Comparison of ENCODE assay signal across 2 cellular contexts in the genomic region with DNA sequence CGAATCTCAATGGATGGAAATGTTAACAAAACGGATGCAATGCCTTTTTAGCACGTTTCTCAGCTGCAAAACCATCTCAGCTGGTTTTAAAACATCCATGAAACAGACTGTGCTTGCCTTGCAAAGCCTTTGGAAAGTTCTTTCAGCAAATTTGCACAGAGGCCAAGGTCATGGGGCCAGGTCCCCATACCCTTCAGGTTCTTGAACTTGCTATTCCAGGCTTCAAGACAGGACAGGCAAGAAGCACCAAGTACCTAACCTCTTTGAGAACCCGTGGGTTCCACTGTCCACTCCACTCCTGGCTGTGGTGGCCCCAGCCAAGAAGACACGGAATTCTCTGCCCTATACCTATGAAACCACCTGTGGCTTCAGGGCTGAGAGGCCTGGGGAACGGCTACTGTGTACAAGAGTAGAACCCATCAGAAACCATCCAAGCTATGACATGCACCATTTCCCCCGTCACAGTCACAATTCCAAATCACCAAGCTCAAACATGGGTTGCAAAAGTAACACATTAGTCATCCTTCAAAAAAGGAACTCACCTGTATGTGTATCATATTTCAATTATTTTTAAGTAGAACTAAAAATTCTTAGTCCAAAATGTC.
TF ChIP-seq lines count a peak whose summit lies in the region.

No MANE protein-coding gene starts in this region.

TF ChIP-seq in HCT116, 20 proteins besides CTCF, POLR2A, EP300 and RAD21:
- TF ChIP-seq SP1 (IDR thresholded peaks at IDR 0.05; ENCODE audit: low read depth) (no peak), POLR2AphosphoS5 (IDR thresholded peaks at IDR 0.05; ENCODE audit: low read depth, low read length) (peak; percentile 5; the same call in 1 of the 2 replicates), SRF (IDR thresholded peaks at IDR 0.05; ENCODE audit: low read depth) (no peak), ELF1 (IDR thresholded peaks at IDR 0.05; ENCODE audit: borderline replicate concordance, low read depth) (no peak)
- TF ChIP-seq, protein P1, sequence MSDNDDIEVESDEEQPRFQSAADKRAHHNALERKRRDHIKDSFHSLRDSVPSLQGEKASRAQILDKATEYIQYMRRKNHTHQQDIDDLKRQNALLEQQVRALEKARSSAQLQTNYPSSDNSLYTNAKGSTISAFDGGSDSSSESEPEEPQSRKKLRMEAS (IDR thresholded peaks at IDR 0.05): no peak

TF ChIP-seq in HepG2, 621 proteins besides CTCF, POLR2A, EP300 and RAD21:
- TF ChIP-seq NFIC (IDR thresholded peaks at IDR 0.05; ENCODE audit: low read length): no peak
- TF ChIP-seq, protein P2, sequence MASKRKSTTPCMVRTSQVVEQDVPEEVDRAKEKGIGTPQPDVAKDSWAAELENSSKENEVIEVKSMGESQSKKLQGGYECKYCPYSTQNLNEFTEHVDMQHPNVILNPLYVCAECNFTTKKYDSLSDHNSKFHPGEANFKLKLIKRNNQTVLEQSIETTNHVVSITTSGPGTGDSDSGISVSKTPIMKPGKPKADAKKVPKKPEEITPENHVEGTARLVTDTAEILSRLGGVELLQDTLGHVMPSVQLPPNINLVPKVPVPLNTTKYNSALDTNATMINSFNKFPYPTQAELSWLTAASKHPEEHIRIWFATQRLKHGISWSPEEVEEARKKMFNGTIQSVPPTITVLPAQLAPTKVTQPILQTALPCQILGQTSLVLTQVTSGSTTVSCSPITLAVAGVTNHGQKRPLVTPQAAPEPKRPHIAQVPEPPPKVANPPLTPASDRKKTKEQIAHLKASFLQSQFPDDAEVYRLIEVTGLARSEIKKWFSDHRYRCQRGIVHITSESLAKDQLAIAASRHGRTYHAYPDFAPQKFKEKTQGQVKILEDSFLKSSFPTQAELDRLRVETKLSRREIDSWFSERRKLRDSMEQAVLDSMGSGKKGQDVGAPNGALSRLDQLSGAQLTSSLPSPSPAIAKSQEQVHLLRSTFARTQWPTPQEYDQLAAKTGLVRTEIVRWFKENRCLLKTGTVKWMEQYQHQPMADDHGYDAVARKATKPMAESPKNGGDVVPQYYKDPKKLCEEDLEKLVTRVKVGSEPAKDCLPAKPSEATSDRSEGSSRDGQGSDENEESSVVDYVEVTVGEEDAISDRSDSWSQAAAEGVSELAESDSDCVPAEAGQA (IDR thresholded peaks at IDR 0.05; ENCODE audit: low read depth): no peak
- TF ChIP-seq, protein P2 (CRISPR knock-in tag; IDR thresholded peaks at IDR 0.05; ENCODE audit: borderline replicate concordance): no peak
- TF ChIP-seq CREB3 (CRISPR knock-in tag; IDR thresholded peaks at IDR 0.05): no peak
- TF ChIP-seq BRD4 (CRISPR knock-in tag; IDR thresholded peaks at IDR 0.05): no peak
- TF ChIP-seq, protein P3, sequence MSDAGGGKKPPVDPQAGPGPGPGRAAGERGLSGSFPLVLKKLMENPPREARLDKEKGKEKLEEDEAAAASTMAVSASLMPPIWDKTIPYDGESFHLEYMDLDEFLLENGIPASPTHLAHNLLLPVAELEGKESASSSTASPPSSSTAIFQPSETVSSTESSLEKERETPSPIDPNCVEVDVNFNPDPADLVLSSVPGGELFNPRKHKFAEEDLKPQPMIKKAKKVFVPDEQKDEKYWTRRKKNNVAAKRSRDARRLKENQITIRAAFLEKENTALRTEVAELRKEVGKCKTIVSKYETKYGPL (CRISPR knock-in tag; IDR thresholded peaks at IDR 0.05): no peak
- TF ChIP-seq, protein P4, sequence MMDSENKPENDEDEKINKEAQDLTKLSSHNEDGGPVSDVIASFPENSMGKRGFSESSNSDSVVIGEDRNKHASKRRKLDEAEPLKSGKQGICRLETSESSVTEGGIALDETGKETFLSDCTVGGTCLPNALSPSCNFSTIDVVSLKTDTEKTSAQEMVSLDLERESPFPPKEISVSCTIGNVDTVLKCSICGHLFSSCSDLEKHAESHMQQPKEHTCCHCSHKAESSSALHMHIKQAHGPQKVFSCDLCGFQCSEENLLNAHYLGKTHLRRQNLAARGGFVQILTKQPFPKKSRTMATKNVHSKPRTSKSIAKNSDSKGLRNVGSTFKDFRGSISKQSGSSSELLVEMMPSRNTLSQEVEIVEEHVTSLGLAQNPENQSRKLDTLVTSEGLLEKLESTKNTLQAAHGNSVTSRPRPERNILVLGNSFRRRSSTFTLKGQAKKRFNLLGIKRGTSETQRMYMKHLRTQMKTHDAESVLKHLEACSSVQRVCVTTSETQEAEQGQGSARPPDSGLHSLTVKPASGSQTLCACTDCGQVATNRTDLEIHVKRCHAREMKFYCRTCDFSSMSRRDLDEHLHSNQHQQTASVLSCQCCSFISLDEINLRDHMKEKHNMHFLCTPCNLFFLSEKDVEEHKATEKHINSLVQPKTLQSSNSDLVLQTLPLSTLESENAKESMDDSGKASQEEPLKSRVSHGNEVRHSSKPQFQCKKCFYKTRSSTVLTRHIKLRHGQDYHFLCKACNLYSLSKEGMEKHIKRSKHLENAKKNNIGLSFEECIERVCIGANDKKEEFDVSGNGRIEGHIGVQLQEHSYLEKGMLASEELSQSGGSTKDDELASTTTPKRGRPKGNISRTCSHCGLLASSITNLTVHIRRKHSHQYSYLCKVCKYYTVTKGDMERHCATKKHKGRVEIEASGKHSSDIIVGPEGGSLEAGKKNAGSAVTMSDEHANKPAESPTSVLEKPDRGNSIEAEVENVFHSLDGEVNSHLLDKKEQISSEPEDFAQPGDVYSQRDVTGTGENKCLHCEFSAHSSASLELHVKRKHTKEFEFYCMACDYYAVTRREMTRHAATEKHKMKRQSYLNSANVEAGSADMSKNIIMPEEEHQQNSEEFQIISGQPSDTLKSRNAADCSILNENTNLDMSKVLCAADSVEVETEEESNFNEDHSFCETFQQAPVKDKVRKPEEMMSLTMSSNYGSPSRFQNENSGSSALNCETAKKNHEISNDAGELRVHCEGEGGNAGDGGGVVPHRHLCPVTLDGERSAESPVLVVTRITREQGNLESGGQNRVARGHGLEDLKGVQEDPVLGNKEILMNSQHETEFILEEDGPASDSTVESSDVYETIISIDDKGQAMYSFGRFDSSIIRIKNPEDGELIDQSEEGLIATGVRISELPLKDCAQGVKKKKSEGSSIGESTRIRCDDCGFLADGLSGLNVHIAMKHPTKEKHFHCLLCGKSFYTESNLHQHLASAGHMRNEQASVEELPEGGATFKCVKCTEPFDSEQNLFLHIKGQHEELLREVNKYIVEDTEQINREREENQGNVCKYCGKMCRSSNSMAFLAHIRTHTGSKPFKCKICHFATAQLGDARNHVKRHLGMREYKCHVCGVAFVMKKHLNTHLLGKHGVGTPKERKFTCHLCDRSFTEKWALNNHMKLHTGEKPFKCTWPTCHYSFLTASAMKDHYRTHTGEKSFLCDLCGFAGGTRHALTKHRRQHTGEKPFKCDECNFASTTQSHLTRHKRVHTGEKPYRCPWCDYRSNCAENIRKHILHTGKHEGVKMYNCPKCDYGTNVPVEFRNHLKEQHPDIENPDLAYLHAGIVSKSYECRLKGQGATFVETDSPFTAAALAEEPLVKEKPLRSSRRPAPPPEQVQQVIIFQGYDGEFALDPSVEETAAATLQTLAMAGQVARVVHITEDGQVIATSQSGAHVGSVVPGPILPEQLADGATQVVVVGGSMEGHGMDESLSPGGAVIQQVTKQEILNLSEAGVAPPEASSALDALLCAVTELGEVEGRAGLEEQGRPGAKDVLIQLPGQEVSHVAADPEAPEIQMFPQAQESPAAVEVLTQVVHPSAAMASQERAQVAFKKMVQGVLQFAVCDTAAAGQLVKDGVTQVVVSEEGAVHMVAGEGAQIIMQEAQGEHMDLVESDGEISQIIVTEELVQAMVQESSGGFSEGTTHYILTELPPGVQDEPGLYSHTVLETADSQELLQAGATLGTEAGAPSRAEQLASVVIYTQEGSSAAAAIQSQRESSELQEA (CRISPR knock-in tag; IDR thresholded peaks at IDR 0.05; ENCODE audit: not compliant biosample characterization): no peak
- no peak for TF ChIP-seq MAFF (IDR thresholded peaks at IDR 0.05; ENCODE audit: low read depth, low read length)
- no peak for TF ChIP-seq TIGD3 (CRISPR knock-in tag; IDR thresholded peaks at IDR 0.05; ENCODE audit: borderline replicate concordance)
- no peak for TF ChIP-seq RFX5 (IDR thresholded peaks at IDR 0.05; ENCODE audit: low read depth, low read length)
- no peak for TF ChIP-seq ZNF496 (CRISPR knock-in tag; IDR thresholded peaks at IDR 0.05; ENCODE audit: insufficient replicate concordance)
- no peak for TF ChIP-seq FOXA1 (IDR thresholded peaks at IDR 0.05)
- no peak for TF ChIP-seq FOXA1 (CRISPR knock-in tag; IDR thresholded peaks at IDR 0.05)
- no peak for TF ChIP-seq ZNF800 (CRISPR knock-in tag; IDR thresholded peaks at IDR 0.05)
- TF ChIP-seq MTA1 (CRISPR knock-in tag; IDR thresholded peaks at IDR 0.05; ENCODE audit: borderline replicate concordance): no peak
- TF ChIP-seq CHD2 (IDR thresholded peaks at IDR 0.05; ENCODE audit: low read depth, low read length): no peak
- TF ChIP-seq ZNF225 (CRISPR knock-in tag; IDR thresholded peaks at IDR 0.05): no peak
- TF ChIP-seq, protein P5, sequence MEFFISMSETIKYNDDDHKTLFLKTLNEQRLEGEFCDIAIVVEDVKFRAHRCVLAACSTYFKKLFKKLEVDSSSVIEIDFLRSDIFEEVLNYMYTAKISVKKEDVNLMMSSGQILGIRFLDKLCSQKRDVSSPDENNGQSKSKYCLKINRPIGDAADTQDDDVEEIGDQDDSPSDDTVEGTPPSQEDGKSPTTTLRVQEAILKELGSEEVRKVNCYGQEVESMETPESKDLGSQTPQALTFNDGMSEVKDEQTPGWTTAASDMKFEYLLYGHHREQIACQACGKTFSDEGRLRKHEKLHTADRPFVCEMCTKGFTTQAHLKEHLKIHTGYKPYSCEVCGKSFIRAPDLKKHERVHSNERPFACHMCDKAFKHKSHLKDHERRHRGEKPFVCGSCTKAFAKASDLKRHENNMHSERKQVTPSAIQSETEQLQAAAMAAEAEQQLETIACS (CRISPR knock-in tag; IDR thresholded peaks at IDR 0.05): no peak
- no peak for TF ChIP-seq AGO2 (optimal IDR thresholded peaks at IDR 0.05; ENCODE audit: low read depth, low read length)
- TF ChIP-seq, protein P6, sequence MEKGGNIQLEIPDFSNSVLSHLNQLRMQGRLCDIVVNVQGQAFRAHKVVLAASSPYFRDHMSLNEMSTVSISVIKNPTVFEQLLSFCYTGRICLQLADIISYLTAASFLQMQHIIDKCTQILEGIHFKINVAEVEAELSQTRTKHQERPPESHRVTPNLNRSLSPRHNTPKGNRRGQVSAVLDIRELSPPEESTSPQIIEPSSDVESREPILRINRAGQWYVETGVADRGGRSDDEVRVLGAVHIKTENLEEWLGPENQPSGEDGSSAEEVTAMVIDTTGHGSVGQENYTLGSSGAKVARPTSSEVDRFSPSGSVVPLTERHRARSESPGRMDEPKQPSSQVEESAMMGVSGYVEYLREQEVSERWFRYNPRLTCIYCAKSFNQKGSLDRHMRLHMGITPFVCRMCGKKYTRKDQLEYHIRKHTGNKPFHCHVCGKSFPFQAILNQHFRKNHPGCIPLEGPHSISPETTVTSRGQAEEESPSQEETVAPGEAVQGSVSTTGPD (CRISPR knock-in tag; IDR thresholded peaks at IDR 0.05): no peak
- TF ChIP-seq ZNF264 (CRISPR knock-in tag; IDR thresholded peaks at IDR 0.05): no peak
TF ChIP-seq in HepG2: peak in this region for 0.
